ENCODE assay signal across 2 cellular contexts in the genomic region with DNA sequence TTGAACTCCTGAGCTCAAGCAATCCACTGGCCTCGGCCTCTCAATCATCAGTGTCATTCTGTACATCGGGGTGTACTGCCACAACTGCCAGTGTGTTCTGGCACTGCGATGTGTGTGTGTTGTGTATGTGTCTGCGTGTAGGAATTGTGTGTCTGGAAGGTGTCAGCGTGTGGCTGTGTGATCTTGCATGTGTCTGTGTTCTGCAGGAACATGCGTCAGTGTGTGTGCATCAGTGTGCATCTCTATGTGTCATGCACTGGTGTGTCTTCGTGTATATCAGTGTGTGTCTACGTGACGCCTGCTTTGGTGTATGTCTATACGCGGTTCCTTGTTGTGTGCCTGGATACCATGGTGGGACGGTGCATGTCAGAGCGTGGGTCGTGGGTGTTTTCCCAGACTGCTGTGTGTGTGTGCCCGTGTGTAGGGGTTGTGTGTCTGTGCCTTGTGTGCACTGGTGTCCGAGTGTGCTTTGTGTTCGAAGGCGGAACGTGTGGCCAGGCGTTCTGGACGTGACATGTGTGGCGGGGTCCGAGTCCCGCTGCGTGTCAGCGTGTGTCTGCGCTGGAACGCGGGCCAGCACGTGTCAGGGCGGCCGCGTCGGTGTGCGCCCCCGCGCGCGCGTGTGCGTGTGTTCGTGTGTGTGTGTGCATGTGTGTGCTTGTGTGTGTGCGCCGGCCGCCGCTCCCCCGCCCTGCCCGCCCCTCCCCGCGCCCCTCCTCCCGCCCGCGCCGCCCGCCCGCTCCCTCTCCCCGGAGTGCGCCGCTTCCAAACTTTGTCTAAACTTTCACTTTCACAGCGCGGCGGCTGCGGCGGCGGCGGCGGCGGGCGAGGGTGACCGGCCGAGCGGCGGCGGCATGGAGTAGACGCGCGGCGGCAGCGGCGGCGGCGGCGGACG.
A peak's percentile ranks its signal among the peaks of the same experiment; 100 is the strongest.
TF ChIP-seq lines count a peak whose summit lies in the region.

NFIX (plus strand) TSS at position 775 of the 895 bp plus-strand sequence. CDS start 363 bp downstream, outside the sequence.

TF ChIP-seq in HEK293, 187 proteins besides CTCF, POLR2A, EP300 and RAD21 (continued from another document and continues in another):
- TF ChIP-seq, protein P1, sequence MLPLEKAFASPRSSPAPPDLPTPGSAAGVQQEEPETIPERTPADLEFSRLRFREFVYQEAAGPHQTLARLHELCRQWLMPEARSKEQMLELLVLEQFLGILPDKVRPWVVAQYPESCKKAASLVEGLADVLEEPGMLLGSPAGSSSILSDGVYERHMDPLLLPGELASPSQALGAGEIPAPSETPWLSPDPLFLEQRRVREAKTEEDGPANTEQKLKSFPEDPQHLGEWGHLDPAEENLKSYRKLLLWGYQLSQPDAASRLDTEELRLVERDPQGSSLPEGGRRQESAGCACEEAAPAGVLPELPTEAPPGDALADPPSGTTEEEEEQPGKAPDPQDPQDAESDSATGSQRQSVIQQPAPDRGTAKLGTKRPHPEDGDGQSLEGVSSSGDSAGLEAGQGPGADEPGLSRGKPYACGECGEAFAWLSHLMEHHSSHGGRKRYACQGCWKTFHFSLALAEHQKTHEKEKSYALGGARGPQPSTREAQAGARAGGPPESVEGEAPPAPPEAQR (tag by site-specific recombination; IDR thresholded peaks at IDR 0.05) = no peak
- TF ChIP-seq ZNF423 (tag by site-specific recombination; IDR thresholded peaks at IDR 0.05) = no peak
- TF ChIP-seq ZNF140 (tag by site-specific recombination; IDR thresholded peaks at IDR 0.05) = no peak
- peak; percentile 81 for TF ChIP-seq ZNF785 (tag by site-specific recombination; IDR thresholded peaks at IDR 0.05)
- TF ChIP-seq ZNF324 (tag by site-specific recombination; IDR thresholded peaks at IDR 0.05) = no peak
- no peak for TF ChIP-seq ZNF248 (tag by site-specific recombination; IDR thresholded peaks at IDR 0.05)
- TF ChIP-seq ZNF16 (tag by site-specific recombination; IDR thresholded peaks at IDR 0.05; ENCODE audit: low read depth) = no peak
- TF ChIP-seq ZNF843 (tag by site-specific recombination; IDR thresholded peaks at IDR 0.05) = no peak
- TF ChIP-seq ZNF239 (tag by site-specific recombination; IDR thresholded peaks at IDR 0.05) = no peak
- TF ChIP-seq ZNF354C (tag by site-specific recombination; IDR thresholded peaks at IDR 0.05; ENCODE audit: borderline replicate concordance, low read depth) = no peak
- peak; percentile 12; the same call in 1 of the 2 replicates for TF ChIP-seq FEZF1 (tag by site-specific recombination; IDR thresholded peaks at IDR 0.05)
- no peak for TF ChIP-seq SETDB1 (IDR thresholded peaks at IDR 0.05; ENCODE audit: insufficient read length, low read length)
- no peak for TF ChIP-seq ZNF670 (tag by site-specific recombination; IDR thresholded peaks at IDR 0.05; ENCODE audit: low read depth)
- 0 out of 2 replicates have a peak, but pooled peaks have one; percentile 11 for TF ChIP-seq RBAK (tag by site-specific recombination; IDR thresholded peaks at IDR 0.05)
- TF ChIP-seq, protein P2, sequence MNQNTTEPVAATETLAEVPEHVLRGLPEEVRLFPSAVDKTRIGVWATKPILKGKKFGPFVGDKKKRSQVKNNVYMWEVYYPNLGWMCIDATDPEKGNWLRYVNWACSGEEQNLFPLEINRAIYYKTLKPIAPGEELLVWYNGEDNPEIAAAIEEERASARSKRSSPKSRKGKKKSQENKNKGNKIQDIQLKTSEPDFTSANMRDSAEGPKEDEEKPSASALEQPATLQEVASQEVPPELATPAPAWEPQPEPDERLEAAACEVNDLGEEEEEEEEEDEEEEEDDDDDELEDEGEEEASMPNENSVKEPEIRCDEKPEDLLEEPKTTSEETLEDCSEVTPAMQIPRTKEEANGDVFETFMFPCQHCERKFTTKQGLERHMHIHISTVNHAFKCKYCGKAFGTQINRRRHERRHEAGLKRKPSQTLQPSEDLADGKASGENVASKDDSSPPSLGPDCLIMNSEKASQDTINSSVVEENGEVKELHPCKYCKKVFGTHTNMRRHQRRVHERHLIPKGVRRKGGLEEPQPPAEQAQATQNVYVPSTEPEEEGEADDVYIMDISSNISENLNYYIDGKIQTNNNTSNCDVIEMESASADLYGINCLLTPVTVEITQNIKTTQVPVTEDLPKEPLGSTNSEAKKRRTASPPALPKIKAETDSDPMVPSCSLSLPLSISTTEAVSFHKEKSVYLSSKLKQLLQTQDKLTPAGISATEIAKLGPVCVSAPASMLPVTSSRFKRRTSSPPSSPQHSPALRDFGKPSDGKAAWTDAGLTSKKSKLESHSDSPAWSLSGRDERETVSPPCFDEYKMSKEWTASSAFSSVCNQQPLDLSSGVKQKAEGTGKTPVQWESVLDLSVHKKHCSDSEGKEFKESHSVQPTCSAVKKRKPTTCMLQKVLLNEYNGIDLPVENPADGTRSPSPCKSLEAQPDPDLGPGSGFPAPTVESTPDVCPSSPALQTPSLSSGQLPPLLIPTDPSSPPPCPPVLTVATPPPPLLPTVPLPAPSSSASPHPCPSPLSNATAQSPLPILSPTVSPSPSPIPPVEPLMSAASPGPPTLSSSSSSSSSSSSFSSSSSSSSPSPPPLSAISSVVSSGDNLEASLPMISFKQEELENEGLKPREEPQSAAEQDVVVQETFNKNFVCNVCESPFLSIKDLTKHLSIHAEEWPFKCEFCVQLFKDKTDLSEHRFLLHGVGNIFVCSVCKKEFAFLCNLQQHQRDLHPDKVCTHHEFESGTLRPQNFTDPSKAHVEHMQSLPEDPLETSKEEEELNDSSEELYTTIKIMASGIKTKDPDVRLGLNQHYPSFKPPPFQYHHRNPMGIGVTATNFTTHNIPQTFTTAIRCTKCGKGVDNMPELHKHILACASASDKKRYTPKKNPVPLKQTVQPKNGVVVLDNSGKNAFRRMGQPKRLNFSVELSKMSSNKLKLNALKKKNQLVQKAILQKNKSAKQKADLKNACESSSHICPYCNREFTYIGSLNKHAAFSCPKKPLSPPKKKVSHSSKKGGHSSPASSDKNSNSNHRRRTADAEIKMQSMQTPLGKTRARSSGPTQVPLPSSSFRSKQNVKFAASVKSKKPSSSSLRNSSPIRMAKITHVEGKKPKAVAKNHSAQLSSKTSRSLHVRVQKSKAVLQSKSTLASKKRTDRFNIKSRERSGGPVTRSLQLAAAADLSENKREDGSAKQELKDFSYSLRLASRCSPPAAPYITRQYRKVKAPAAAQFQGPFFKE (tag by site-specific recombination; IDR thresholded peaks at IDR 0.05; ENCODE audit: borderline replicate concordance) = no peak; the same call in 1 of the 2 replicates
- TF ChIP-seq SALL2 (tag by site-specific recombination; IDR thresholded peaks at IDR 0.05; ENCODE audit: borderline replicate concordance) = no peak
- TF ChIP-seq ZNF791 (tag by site-specific recombination; IDR thresholded peaks at IDR 0.05) = no peak; the same call in 1 of the 2 replicates
- no peak for TF ChIP-seq ZBTB8A (tag by site-specific recombination; IDR thresholded peaks at IDR 0.05)
- TF ChIP-seq ZNF585B (tag by site-specific recombination; IDR thresholded peaks at IDR 0.05) = no peak
- peak; percentile 77 for TF ChIP-seq ZBTB48 (tag by site-specific recombination; IDR thresholded peaks at IDR 0.05)
- TF ChIP-seq ZNF610 (tag by site-specific recombination; IDR thresholded peaks at IDR 0.05; ENCODE audit: borderline replicate concordance) = no peak
- TF ChIP-seq MEIS1 (CRISPR knock-in tag; IDR thresholded peaks at IDR 0.05; ENCODE audit: borderline replicate concordance) = no peak
- TF ChIP-seq ZNF548 (tag by site-specific recombination; IDR thresholded peaks at IDR 0.05) = no peak

TF ChIP-seq in K562, 482 proteins besides CTCF, POLR2A, EP300 and RAD21 (continued from another document and continues in another):
- TF ChIP-seq, protein P3, sequence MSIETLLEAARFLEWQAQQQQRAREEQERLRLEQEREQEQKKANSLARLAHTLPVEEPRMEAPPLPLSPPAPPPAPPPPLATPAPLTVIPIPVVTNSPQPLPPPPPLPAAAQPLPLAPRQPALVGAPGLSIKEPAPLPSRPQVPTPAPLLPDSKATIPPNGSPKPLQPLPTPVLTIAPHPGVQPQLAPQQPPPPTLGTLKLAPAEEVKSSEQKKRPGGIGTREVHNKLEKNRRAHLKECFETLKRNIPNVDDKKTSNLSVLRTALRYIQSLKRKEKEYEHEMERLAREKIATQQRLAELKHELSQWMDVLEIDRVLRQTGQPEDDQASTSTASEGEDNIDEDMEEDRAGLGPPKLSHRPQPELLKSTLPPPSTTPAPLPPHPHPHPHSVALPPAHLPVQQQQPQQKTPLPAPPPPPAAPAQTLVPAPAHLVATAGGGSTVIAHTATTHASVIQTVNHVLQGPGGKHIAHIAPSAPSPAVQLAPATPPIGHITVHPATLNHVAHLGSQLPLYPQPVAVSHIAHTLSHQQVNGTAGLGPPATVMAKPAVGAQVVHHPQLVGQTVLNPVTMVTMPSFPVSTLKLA (conservative IDR thresholded peaks at IDR 0.05) = peak in 1 of 2 experiments; percentile 84; a peak in 3 of 4 replicates
- TF ChIP-seq ILK (tag; IDR thresholded peaks at IDR 0.05; ENCODE audit: borderline replicate concordance, low read depth) (no peak), ZNF740 (CRISPR knock-in tag; IDR thresholded peaks at IDR 0.05) (peak; percentile 69), ZNF740 (tag; IDR thresholded peaks at IDR 0.05) (no peak), CXXC5 (CRISPR knock-in tag; IDR thresholded peaks at IDR 0.05) (peak; percentile 73), CEBPB (tag; IDR thresholded peaks at IDR 0.05) (no peak), CBX3 (IDR thresholded peaks at IDR 0.05; ENCODE audit: borderline replicate concordance in 1 of 2, low read length in 2 of 2) (no peak), ZNF212 (CRISPR knock-in tag; IDR thresholded peaks at IDR 0.05) (no peak), PHF8 (IDR thresholded peaks at IDR 0.05; ENCODE audit: borderline replicate concordance, low read length) (peak; percentile 19; the same call in 1 of the 2 replicates), SMARCB1 (IDR thresholded peaks at IDR 0.05; ENCODE audit: insufficient read length, low read depth) (no peak), MED1 (CRISPR knock-in tag; IDR thresholded peaks at IDR 0.05; ENCODE audit: borderline replicate concordance) (0 out of 2 replicates have a peak, but pooled peaks have one; percentile 16), PKNOX1 (IDR thresholded peaks at IDR 0.05) (no peak), ZNF431 (CRISPR knock-in tag; IDR thresholded peaks at IDR 0.05) (peak; percentile 56; the same call in 1 of the 2 replicates), ZNF384 (IDR thresholded peaks at IDR 0.05; ENCODE audit: low read depth, low read length) (no peak), MAZ (CRISPR knock-in tag; conservative IDR thresholded peaks at IDR 0.05 in 1 of 2, IDR thresholded peaks at IDR 0.05 in 1 of 2) (peak in 1 of 2 experiments; percentile 62; a peak in 2 of 4 replicates), BHLHE40 (IDR thresholded peaks at IDR 0.05; ENCODE audit: low read length) (peak; percentile 87), BCOR (IDR thresholded peaks at IDR 0.05) (peak; percentile 52; the same call in 1 of the 2 replicates), ZNF184 (CRISPR knock-in tag; IDR thresholded peaks at IDR 0.05) (no peak), ZBTB26 (CRISPR knock-in tag; IDR thresholded peaks at IDR 0.05) (no peak)
- TF ChIP-seq, protein P4, sequence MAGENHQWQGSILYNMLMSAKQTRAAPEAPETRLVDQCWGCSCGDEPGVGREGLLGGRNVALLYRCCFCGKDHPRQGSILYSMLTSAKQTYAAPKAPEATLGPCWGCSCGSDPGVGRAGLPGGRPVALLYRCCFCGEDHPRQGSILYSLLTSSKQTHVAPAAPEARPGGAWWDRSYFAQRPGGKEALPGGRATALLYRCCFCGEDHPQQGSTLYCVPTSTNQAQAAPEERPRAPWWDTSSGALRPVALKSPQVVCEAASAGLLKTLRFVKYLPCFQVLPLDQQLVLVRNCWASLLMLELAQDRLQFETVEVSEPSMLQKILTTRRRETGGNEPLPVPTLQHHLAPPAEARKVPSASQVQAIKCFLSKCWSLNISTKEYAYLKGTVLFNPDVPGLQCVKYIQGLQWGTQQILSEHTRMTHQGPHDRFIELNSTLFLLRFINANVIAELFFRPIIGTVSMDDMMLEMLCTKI (IDR thresholded peaks at IDR 0.05; ENCODE audit: partially characterized antibody) = no peak
- TF ChIP-seq, protein P5, sequence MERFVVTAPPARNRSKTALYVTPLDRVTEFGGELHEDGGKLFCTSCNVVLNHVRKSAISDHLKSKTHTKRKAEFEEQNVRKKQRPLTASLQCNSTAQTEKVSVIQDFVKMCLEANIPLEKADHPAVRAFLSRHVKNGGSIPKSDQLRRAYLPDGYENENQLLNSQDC (CRISPR knock-in tag; IDR thresholded peaks at IDR 0.05) = no peak
- TF ChIP-seq, protein P6, sequence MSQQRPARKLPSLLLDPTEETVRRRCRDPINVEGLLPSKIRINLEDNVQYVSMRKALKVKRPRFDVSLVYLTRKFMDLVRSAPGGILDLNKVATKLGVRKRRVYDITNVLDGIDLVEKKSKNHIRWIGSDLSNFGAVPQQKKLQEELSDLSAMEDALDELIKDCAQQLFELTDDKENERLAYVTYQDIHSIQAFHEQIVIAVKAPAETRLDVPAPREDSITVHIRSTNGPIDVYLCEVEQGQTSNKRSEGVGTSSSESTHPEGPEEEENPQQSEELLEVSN (IDR thresholded peaks at IDR 0.05; ENCODE audit: borderline replicate concordance in 1 of 2, extremely low read depth in 1 of 2, insufficient read depth in 1 of 2, insufficient read length in 1 of 2, low read depth in 1 of 2, low read length in 1 of 2, poor library complexity in 1 of 2, severe bottlenecking in 1 of 2) = peak; percentile 74 to 83
